In the genomic region with DNA sequence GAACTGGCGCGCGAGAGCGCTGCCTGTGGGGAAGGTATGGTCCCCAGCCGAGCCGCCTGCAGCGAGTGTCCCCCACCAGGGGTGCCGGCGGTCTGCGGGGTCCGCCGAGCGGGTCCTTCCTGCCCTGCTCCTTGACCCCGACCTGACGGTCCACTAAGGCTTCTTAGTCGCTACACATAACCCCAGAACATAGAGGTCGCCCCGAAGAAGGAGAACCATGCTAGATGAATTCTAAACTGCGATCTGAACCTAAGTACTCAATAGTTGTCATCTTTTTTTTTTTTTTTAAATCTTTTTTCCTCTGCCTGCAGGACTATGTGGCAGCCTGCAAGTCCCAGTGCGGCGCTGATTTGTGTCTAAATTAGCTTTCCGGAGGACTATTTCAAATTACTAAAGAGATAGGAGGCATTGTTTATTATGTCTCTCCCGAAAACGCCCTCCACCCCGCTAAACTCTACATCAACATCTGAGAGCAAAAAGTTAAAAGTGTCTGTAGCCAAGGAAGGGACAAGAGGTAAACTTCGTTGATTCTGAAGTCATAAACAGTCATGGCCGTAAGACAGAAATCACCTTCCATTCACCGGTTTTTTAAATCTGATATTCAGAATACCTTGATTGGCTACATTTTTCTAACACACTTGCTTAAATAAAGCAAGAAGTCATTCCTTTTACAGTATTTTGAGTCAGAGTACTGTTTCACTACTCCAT, we compare ENCODE assay signal across 1 cellular context.
TF ChIP-seq lines count a peak whose summit lies in the region.

No MANE protein-coding gene starts in this region.

TF ChIP-seq in H1, 55 proteins besides CTCF, POLR2A, EP300 and RAD21 (continued from another document):
- TF ChIP-seq SAP30 (IDR thresholded peaks at IDR 0.05; ENCODE audit: insufficient read depth, insufficient replicate concordance, low read length): peak; percentile 28
- peak; percentile 19 for TF ChIP-seq KDM4A (IDR thresholded peaks at IDR 0.05; ENCODE audit: low read depth, low read length, severe bottlenecking)
- TF ChIP-seq SIN3A (conservative IDR thresholded peaks at IDR 0.05 in 1 of 2, IDR thresholded peaks at IDR 0.05 in 1 of 2; ENCODE audit: low read depth in 1 of 2, low read length in 2 of 2): 0 out of 4 replicates have a peak, but pooled peaks have one; percentile 34 to 42
